1 cellular context compared by ENCODE assay signal in the genomic region with DNA sequence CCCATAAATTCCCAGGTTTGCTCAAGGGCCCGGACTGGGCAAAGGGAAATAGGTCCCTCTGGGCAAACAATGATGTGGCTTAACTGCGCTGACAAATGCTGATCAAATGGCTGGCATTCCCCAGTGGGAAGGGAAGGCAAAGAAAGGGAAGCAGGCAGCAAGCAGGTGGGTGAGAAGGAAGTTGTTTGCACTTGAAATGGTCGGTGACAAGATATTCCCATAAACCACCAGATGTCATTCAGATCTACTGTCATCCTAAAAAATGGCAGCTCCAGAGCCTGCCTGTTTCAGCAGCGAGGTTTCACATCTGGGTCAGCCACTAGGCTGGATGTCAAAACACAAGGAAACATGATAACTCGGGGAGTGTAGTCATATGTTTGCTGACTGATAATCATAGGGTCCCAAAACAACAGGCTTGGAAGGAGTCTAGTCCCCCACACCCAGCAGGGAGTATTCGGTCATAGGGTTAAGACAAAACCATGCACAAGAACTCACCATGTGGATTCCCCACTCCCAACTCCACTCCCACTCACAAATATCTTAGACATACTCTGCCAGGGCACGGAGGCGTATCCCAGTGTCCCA.
TF ChIP-seq lines count a peak whose summit lies in the region.

No MANE protein-coding gene starts in this region.

TF ChIP-seq in K562, 482 proteins besides CTCF, POLR2A, EP300 and RAD21 (continued from another document and continues in another):
- TF ChIP-seq, protein P1, sequence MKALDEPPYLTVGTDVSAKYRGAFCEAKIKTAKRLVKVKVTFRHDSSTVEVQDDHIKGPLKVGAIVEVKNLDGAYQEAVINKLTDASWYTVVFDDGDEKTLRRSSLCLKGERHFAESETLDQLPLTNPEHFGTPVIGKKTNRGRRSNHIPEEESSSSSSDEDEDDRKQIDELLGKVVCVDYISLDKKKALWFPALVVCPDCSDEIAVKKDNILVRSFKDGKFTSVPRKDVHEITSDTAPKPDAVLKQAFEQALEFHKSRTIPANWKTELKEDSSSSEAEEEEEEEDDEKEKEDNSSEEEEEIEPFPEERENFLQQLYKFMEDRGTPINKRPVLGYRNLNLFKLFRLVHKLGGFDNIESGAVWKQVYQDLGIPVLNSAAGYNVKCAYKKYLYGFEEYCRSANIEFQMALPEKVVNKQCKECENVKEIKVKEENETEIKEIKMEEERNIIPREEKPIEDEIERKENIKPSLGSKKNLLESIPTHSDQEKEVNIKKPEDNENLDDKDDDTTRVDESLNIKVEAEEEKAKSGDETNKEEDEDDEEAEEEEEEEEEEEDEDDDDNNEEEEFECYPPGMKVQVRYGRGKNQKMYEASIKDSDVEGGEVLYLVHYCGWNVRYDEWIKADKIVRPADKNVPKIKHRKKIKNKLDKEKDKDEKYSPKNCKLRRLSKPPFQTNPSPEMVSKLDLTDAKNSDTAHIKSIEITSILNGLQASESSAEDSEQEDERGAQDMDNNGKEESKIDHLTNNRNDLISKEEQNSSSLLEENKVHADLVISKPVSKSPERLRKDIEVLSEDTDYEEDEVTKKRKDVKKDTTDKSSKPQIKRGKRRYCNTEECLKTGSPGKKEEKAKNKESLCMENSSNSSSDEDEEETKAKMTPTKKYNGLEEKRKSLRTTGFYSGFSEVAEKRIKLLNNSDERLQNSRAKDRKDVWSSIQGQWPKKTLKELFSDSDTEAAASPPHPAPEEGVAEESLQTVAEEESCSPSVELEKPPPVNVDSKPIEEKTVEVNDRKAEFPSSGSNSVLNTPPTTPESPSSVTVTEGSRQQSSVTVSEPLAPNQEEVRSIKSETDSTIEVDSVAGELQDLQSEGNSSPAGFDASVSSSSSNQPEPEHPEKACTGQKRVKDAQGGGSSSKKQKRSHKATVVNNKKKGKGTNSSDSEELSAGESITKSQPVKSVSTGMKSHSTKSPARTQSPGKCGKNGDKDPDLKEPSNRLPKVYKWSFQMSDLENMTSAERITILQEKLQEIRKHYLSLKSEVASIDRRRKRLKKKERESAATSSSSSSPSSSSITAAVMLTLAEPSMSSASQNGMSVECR (CRISPR knock-in tag; IDR thresholded peaks at IDR 0.05), result no peak
- TF ChIP-seq XRCC5 (IDR thresholded peaks at IDR 0.05; ENCODE audit: low read depth, low read length) (no peak), ETV6 (IDR thresholded peaks at IDR 0.05; ENCODE audit: borderline replicate concordance in 1 of 2, low read depth in 2 of 2, low read length in 1 of 2) (no peak), ETV6 (CRISPR knock-in tag; IDR thresholded peaks at IDR 0.05; ENCODE audit: borderline replicate concordance) (no peak), ZNF384 (IDR thresholded peaks at IDR 0.05; ENCODE audit: low read depth, low read length) (no peak), ZNF644 (tag; IDR thresholded peaks at IDR 0.05; ENCODE audit: low read depth) (no peak), KLF6 (CRISPR knock-in tag; IDR thresholded peaks at IDR 0.05; ENCODE audit: borderline replicate concordance) (no peak), ZNF507 (tag; conservative IDR thresholded peaks at IDR 0.05) (no peak), BCOR (IDR thresholded peaks at IDR 0.05) (no peak), EHMT2 (IDR thresholded peaks at IDR 0.05) (no peak), TAF15 (IDR thresholded peaks at IDR 0.05; ENCODE audit: low read depth, low read length) (no peak), PURB (CRISPR knock-in tag; IDR thresholded peaks at IDR 0.05; ENCODE audit: low read depth) (no peak), KDM2B (CRISPR knock-in tag; IDR thresholded peaks at IDR 0.05) (no peak), TCF3 (CRISPR knock-in tag; IDR thresholded peaks at IDR 0.05) (peak; percentile 88), U2AF2 (optimal IDR thresholded peaks at IDR 0.05; ENCODE audit: low read depth, low read length) (no peak), ZNF165 (CRISPR knock-in tag; IDR thresholded peaks at IDR 0.05; ENCODE audit: borderline replicate concordance) (no peak), NCOR1 (IDR thresholded peaks at IDR 0.05) (peak; percentile 71; the same call in 1 of the 2 replicates), TEAD2 (tag; IDR thresholded peaks at IDR 0.05) (no peak), CREB1 (IDR thresholded peaks at IDR 0.05) (no peak), CREB1 (CRISPR knock-in tag; IDR thresholded peaks at IDR 0.05) (no peak), MECOM (CRISPR knock-in tag; IDR thresholded peaks at IDR 0.05) (peak; percentile 4; the same call in 1 of the 2 replicates), SMARCB1 (IDR thresholded peaks at IDR 0.05; ENCODE audit: insufficient read length, low read depth) (no peak), NFE2L1 (tag; IDR thresholded peaks at IDR 0.05; ENCODE audit: borderline replicate concordance, low read depth) (no peak), CSDE1 (IDR thresholded peaks at IDR 0.05) (no peak), TBP (optimal IDR thresholded peaks at IDR 0.05; ENCODE audit: low read depth, low read length) (no peak), TSC22D4 (tag; IDR thresholded peaks at IDR 0.05) (no peak), U2AF1 (optimal IDR thresholded peaks at IDR 0.05; ENCODE audit: low read depth, low read length) (no peak), ZNF780A (CRISPR knock-in tag; IDR thresholded peaks at IDR 0.05) (no peak)
- TF ChIP-seq, protein P2, sequence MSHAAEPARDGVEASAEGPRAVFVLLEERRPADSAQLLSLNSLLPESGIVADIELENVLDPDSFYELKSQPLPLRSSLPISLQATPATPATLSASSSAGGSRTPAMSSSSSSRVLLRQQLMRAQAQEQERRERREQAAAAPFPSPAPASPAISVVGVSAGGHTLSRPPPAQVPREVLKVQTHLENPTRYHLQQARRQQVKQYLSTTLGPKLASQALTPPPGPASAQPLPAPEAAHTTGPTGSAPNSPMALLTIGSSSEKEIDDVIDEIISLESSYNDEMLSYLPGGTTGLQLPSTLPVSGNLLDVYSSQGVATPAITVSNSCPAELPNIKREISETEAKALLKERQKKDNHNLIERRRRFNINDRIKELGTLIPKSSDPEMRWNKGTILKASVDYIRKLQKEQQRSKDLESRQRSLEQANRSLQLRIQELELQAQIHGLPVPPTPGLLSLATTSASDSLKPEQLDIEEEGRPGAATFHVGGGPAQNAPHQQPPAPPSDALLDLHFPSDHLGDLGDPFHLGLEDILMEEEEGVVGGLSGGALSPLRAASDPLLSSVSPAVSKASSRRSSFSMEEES (CRISPR knock-in tag; IDR thresholded peaks at IDR 0.05), result no peak
- TF ChIP-seq, protein P3, sequence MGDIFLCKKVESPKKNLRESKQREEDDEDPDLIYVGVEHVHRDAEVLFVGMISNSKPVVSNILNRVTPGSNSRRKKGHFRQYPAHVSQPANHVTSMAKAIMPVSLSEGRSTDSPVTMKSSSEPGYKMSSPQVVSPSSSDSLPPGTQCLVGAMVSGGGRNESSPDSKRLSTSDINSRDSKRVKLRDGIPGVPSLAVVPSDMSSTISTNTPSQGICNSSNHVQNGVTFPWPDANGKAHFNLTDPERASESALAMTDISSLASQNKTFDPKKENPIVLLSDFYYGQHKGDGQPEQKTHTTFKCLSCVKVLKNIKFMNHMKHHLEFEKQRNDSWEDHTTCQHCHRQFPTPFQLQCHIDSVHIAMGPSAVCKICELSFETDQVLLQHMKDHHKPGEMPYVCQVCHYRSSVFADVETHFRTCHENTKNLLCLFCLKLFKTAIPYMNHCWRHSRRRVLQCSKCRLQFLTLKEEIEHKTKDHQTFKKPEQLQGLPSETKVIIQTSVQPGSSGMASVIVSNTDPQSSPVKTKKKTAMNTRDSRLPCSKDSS (IDR thresholded peaks at IDR 0.05; ENCODE audit: low read depth, partially characterized antibody), result no peak
- TF ChIP-seq, protein P4, sequence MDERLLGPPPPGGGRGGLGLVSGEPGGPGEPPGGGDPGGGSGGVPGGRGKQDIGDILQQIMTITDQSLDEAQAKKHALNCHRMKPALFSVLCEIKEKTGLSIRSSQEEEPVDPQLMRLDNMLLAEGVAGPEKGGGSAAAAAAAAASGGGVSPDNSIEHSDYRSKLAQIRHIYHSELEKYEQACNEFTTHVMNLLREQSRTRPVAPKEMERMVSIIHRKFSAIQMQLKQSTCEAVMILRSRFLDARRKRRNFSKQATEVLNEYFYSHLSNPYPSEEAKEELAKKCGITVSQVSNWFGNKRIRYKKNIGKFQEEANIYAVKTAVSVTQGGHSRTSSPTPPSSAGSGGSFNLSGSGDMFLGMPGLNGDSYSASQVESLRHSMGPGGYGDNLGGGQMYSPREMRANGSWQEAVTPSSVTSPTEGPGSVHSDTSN (CRISPR knock-in tag; IDR thresholded peaks at IDR 0.05; ENCODE audit: low read depth), result no peak
- TF ChIP-seq, protein P4 (tag; conservative IDR thresholded peaks at IDR 0.05; ENCODE audit: low read depth), result peak; percentile 49; the same call in 1 of the 2 replicates
- TF ChIP-seq, protein P5, sequence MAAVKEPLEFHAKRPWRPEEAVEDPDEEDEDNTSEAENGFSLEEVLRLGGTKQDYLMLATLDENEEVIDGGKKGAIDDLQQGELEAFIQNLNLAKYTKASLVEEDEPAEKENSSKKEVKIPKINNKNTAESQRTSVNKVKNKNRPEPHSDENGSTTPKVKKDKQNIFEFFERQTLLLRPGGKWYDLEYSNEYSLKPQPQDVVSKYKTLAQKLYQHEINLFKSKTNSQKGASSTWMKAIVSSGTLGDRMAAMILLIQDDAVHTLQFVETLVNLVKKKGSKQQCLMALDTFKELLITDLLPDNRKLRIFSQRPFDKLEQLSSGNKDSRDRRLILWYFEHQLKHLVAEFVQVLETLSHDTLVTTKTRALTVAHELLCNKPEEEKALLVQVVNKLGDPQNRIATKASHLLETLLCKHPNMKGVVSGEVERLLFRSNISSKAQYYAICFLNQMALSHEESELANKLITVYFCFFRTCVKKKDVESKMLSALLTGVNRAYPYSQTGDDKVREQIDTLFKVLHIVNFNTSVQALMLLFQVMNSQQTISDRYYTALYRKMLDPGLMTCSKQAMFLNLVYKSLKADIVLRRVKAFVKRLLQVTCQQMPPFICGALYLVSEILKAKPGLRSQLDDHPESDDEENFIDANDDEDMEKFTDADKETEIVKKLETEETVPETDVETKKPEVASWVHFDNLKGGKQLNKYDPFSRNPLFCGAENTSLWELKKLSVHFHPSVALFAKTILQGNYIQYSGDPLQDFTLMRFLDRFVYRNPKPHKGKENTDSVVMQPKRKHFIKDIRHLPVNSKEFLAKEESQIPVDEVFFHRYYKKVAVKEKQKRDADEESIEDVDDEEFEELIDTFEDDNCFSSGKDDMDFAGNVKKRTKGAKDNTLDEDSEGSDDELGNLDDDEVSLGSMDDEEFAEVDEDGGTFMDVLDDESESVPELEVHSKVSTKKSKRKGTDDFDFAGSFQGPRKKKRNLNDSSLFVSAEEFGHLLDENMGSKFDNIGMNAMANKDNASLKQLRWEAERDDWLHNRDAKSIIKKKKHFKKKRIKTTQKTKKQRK (IDR thresholded peaks at IDR 0.05; ENCODE audit: borderline replicate concordance, low read depth, low read length), result no peak
- TF ChIP-seq, protein P6, sequence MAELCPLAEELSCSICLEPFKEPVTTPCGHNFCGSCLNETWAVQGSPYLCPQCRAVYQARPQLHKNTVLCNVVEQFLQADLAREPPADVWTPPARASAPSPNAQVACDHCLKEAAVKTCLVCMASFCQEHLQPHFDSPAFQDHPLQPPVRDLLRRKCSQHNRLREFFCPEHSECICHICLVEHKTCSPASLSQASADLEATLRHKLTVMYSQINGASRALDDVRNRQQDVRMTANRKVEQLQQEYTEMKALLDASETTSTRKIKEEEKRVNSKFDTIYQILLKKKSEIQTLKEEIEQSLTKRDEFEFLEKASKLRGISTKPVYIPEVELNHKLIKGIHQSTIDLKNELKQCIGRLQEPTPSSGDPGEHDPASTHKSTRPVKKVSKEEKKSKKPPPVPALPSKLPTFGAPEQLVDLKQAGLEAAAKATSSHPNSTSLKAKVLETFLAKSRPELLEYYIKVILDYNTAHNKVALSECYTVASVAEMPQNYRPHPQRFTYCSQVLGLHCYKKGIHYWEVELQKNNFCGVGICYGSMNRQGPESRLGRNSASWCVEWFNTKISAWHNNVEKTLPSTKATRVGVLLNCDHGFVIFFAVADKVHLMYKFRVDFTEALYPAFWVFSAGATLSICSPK (IDR thresholded peaks at IDR 0.05; ENCODE audit: borderline replicate concordance), result no peak
- TF ChIP-seq, protein P7, sequence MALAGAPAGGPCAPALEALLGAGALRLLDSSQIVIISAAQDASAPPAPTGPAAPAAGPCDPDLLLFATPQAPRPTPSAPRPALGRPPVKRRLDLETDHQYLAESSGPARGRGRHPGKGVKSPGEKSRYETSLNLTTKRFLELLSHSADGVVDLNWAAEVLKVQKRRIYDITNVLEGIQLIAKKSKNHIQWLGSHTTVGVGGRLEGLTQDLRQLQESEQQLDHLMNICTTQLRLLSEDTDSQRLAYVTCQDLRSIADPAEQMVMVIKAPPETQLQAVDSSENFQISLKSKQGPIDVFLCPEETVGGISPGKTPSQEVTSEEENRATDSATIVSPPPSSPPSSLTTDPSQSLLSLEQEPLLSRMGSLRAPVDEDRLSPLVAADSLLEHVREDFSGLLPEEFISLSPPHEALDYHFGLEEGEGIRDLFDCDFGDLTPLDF (CRISPR knock-in tag; IDR thresholded peaks at IDR 0.05), result no peak
